ENCODE assay signal across 12 cellular contexts in genomic region chr10:26528715-26529393, GRCh38.
DNase-seq lines count a peak whose midpoint lies in the region; ATAC-seq lines count a peak whose summit lies in the region.
"Had no signal": no experiment of that assay in that cellular context is flagged by ENCODE, and none has a peak within 500 bp of the region (broad histone marks: within the 10 kb centered on the region; RNA-seq: fewer than 3 reads in every experiment).

No MANE protein-coding gene starts in this region.

- no peak overlapping the region for H3K27ac ChIP-seq in mesendoderm (ENCODE audit: low read depth, low read length)
- H3K27ac ChIP-seq: brain microvascular endothelial cell had no signal

- WGBS in mesendoderm (ENCODE audit: extremely low coverage, insufficient coverage, low lambda C conversion rate), result no CpG with 5 or more reads among the region's 10 CpGs

- no peaks in the 10 kb centered on the region for H3K27me3 ChIP-seq in mesendoderm (ENCODE audit: insufficient read depth, low read length, poor library complexity)
- H3K27me3 ChIP-seq: brain microvascular endothelial cell had no signal

- H3K79me2 ChIP-seq in mesendoderm (ENCODE audit: control insufficient read depth, insufficient read depth, low read length), result no peaks in the 10 kb centered on the region

- no peak overlapping the region for H3K56ac ChIP-seq in mesendoderm (ENCODE audit: low read length)

- H3K23ac ChIP-seq in mesendoderm (ENCODE audit: low read length), result no peak overlapping the region

- H3K18ac ChIP-seq in mesendoderm (ENCODE audit: low read length), result no peak overlapping the region

- no peak overlapping the region for H2BK15ac ChIP-seq in mesendoderm (replicated peaks; ENCODE audit: low read depth)

- H3K4ac ChIP-seq in mesendoderm (ENCODE audit: low read depth, low read length), result no peak overlapping the region

- H3K4me3 ChIP-seq in mesendoderm (ENCODE audit: low read length), result no peak overlapping the region

- DNase-seq in mesendoderm (no peak), T-helper 2 cell (no peak)
- no peak for DNase-seq in stimulated activated CD4-positive, alpha-beta T cell treated with anti-CD3 and anti-CD28 coated beads, Interleukin-12 subunit alpha, Interleukin-12 subunit beta, amount 100 ng/mL, for 4 hours
- DNase-seq: brain microvascular endothelial cell; NCI-H1436; stimulated activated naive CD4-positive, alpha-beta T cell treated with Interleukin-2 at 50 U/mL for 16 hours had no signal

- peaks cover 66% of the 10 kb centered on the region for H3K4me1 Mint-ChIP-seq in dendritic cell treated with granulocyte-macrophage colony-stimulating factor and Interleukin-4, amounts not matched to agents 40 ng/mL and 50 ng/mL, for 4 days (ENCODE audit: low read depth)

- H3K36me3 ChIP-seq in mesendoderm (ENCODE audit: control insufficient read depth, insufficient read depth, low read length), result no peaks in the 10 kb centered on the region
- H3K36me3 ChIP-seq: brain microvascular endothelial cell had no signal

- no peaks in the 10 kb centered on the region for H3K9me3 Mint-ChIP-seq in dendritic cell treated with granulocyte-macrophage colony-stimulating factor and Interleukin-4, amounts not matched to agents 40 ng/mL and 50 ng/mL, for 4 days
- H3K9me3 Mint-ChIP-seq: T-helper 1 cell treated with Interleukin-12 subunit alpha and Interleukin-12 subunit beta and Interleukin-4 antibody, amounts not matched to agents 30 μg/mL and 1 μg/mL, for 36 hours had no signal

- no peak overlapping the region for H3K4me3 Mint-ChIP-seq in dendritic cell treated with granulocyte-macrophage colony-stimulating factor and Interleukin-4, amounts not matched to agents 40 ng/mL and 50 ng/mL, for 4 days
- H3K4me3 Mint-ChIP-seq: T-helper 1 cell treated with Interleukin-12 subunit alpha and Interleukin-12 subunit beta and Interleukin-4 antibody, amounts not matched to agents 30 μg/mL and 1 μg/mL, for 36 hours had no signal

- no peak overlapping the region for H4K5ac ChIP-seq in mesendoderm (ENCODE audit: low read length)

- H3K4me1 ChIP-seq in mesendoderm (ENCODE audit: control insufficient read depth, low read depth, low read length), result peaks cover 2% of the 10 kb centered on the region

- ATAC-seq in GM18499 (IDR thresholded peaks at IDR 0.05; ENCODE audit: insufficient read depth, unreplicated experiment), result peak; percentile 80
- peak; percentile 79 for ATAC-seq in GM19455 (IDR thresholded peaks at IDR 0.05; ENCODE audit: unreplicated experiment)
- peak; percentile 85 for ATAC-seq in HG02973 (IDR thresholded peaks at IDR 0.05; ENCODE audit: unreplicated experiment)
- no peak for ATAC-seq in GM19324 (IDR thresholded peaks at IDR 0.05; ENCODE audit: low FRiP score, unreplicated experiment)

- no peak overlapping the region for H2BK120ac ChIP-seq in mesendoderm (ENCODE audit: low read depth, low read length)

- no peak overlapping the region for H3K4me2 ChIP-seq in mesendoderm (ENCODE audit: low read length)

- intact Hi-C loops in dendritic cell treated with granulocyte-macrophage colony-stimulating factor and Interleukin-4, amounts not matched to agents 40 ng/mL and 50 ng/mL, for 4 days (cut with micrococcal nuclease), result loop anchor here (5.0 kb wide), 1 partner anchor 47 kb away; no protein-coding TSS in a partner anchor

- no peaks in the 10 kb centered on the region for H3K79me1 ChIP-seq in mesendoderm (ENCODE audit: low read length)

- H3K9ac ChIP-seq in mesendoderm (ENCODE audit: low read length), result no peak overlapping the region

- peak overlapping the region; percentile 84 for H3K27ac Mint-ChIP-seq in dendritic cell treated with granulocyte-macrophage colony-stimulating factor and Interleukin-4, amounts not matched to agents 40 ng/mL and 50 ng/mL, for 4 days
- H3K27ac Mint-ChIP-seq: T-helper 1 cell treated with Interleukin-12 subunit alpha and Interleukin-12 subunit beta and Interleukin-4 antibody, amounts not matched to agents 30 μg/mL and 1 μg/mL, for 36 hours had no signal

- peaks cover 85% of the 10 kb centered on the region for H3K36me3 Mint-ChIP-seq in dendritic cell treated with granulocyte-macrophage colony-stimulating factor and Interleukin-4, amounts not matched to agents 40 ng/mL and 50 ng/mL, for 4 days (ENCODE audit: low read depth)

- no peak overlapping the region for H4K8ac ChIP-seq in mesendoderm (ENCODE audit: low read depth, low read length)

- H3K27me3 Mint-ChIP-seq in dendritic cell treated with granulocyte-macrophage colony-stimulating factor and Interleukin-4, amounts not matched to agents 40 ng/mL and 50 ng/mL, for 4 days, result no peaks in the 10 kb centered on the region

- no peak overlapping the region for H2BK5ac ChIP-seq in mesendoderm (ENCODE audit: low read length)

- H2AK5ac ChIP-seq in mesendoderm (ENCODE audit: low read length), result no peak overlapping the region
